Comparison of ENCODE assay signal across 8 cellular contexts in genomic region chr6:118509009-118509617, GRCh38. TPM values are rescaled to one million over a fixed set of nuclear protein-coding genes. Genes with fewer than 3 reads are reported as not detected.
DNase-seq lines count a peak whose midpoint lies in the region; ATAC-seq and TF ChIP-seq lines count a peak whose summit lies in the region.

No MANE protein-coding gene starts in this region.

- no peaks in the 10 kb centered on the region for H3K4me1 ChIP-seq in GM23248 (ENCODE audit: insufficient read depth)
- no peaks in the 10 kb centered on the region for H3K4me1 ChIP-seq in PC-3 (ENCODE audit: insufficient read depth, low read length)
- H3K4me1 ChIP-seq in skeletal muscle tissue (ENCODE audit: control insufficient read depth in 3 of 3, insufficient read depth in 3 of 3, low read length in 3 of 3), result peaks cover 7 to 18% (median 8%) of the 10 kb centered on the region in 3 donors
- no peaks in the 10 kb centered on the region for H3K4me1 ChIP-seq in suprapubic skin

- H3F3A ChIP-seq in GM23248 (ENCODE audit: insufficient read depth), result no peaks in the 10 kb centered on the region; the same call in 1 of the 2 replicates
- no peaks in the 10 kb centered on the region for H3F3A ChIP-seq in PC-3 (ENCODE audit: low read length, unreplicated experiment)

- TF ChIP-seq POLR2A in suprapubic skin (IDR thresholded peaks at IDR 0.05), result no peak

- intact Hi-C loops in PC-3 (cut with micrococcal nuclease), result loop anchor here (1.0 to 2.0 kb wide), 3 partner anchors 42 to 225 kb away; no protein-coding TSS in a partner anchor

- no peak for TF ChIP-seq EP300 in suprapubic skin (IDR thresholded peaks at IDR 0.05)

- H3K27ac ChIP-seq in GM23248, result no peak overlapping the region
- no peak overlapping the region for H3K27ac ChIP-seq in PC-3 (ENCODE audit: low read length)
- peak overlapping the region; percentile 23 for H3K27ac ChIP-seq in skeletal muscle tissue (ENCODE audit: low read depth, low read length)
- no peak overlapping the region for H3K27ac ChIP-seq in suprapubic skin

- H3K9me3 ChIP-seq in GM23248 (ENCODE audit: low read depth), result no peaks in the 10 kb centered on the region
- H3K9me3 ChIP-seq in PC-3 (ENCODE audit: low read length), result no peaks in the 10 kb centered on the region
- H3K9me3 ChIP-seq in skeletal muscle tissue (ENCODE audit: control insufficient read depth in 3 of 3, low read length in 3 of 3), result no peaks in the 10 kb centered on the region
- no peaks in the 10 kb centered on the region for H3K9me3 ChIP-seq in suprapubic skin

- H3K4me3 ChIP-seq in GM23248 (no peak overlapping the region), PC-3 (ENCODE audit: low read length) (no peak overlapping the region), skeletal muscle tissue (ENCODE audit: low read length in 3 of 3) (no peak overlapping the region), suprapubic skin (no peak overlapping the region)

- H3K27me3 ChIP-seq in GM23248 (replicated peaks; ENCODE audit: insufficient read depth) (no peaks in the 10 kb centered on the region), PC-3 (ENCODE audit: low read length) (no peaks in the 10 kb centered on the region), skeletal muscle tissue (ENCODE audit: control insufficient read depth in 3 of 3, insufficient read depth in 3 of 3, low read length in 3 of 3) (no peaks in the 10 kb centered on the region), suprapubic skin (no peaks in the 10 kb centered on the region)

- POLR2A ChIA-PET in PC-3 (lab: Charles Lee; ENCODE audit: unreplicated experiment), result no interaction called here

- in situ Hi-C loops in GM23248 (cut with MboI), result loop anchor here (10.0 kb wide), 1 partner anchor 224 kb away; no protein-coding TSS in a partner anchor

- H3K4me2 ChIP-seq in GM23248 (ENCODE audit: unreplicated experiment) (no peak overlapping the region), PC-3 (ENCODE audit: low read length) (no peak overlapping the region)

- 73 to 74% methylated on average over 3 of the region's 3 CpGs for WGBS in GM23248 (ENCODE audit: low coverage in 1 of 2, low lambda C conversion rate in 2 of 2, missing lambda C conversion rate in 2 of 2), 2 experiments
- WGBS in suprapubic skin, result 67% methylated on average over 3 of the region's 3 CpGs

- BruUV-seq in PC-3 (replicated peaks; lab: Mats Ljungman, UMichigan), result no TSS peak

- H2AFZ ChIP-seq in GM23248 (no peak overlapping the region), PC-3 (ENCODE audit: low read length) (no peak overlapping the region)

- H3K36me3 ChIP-seq in GM23248 (ENCODE audit: low read depth) (0 out of 2 replicates have a peak, but pooled peaks cover 3% of the 10 kb centered on the region), PC-3 (ENCODE audit: low read depth, low read length) (no peaks in the 10 kb centered on the region), skeletal muscle tissue (ENCODE audit: control insufficient read depth in 3 of 3, insufficient read depth in 3 of 3, low read length in 3 of 3) (peaks cover 0 to 6% (median 4%) of the 10 kb centered on the region in 3 donors), suprapubic skin (peaks cover under 1% of the 10 kb centered on the region)

- CTCF ChIA-PET in PC-3 (lab: Charles Lee), result no interaction called here

- peak; percentile 82 for TF ChIP-seq CTCF in PC-3 (conservative IDR thresholded peaks at IDR 0.05; ENCODE audit: low read depth, low read length)
- TF ChIP-seq CTCF in suprapubic skin (IDR thresholded peaks at IDR 0.05), result peak in 1 of 2 donors; percentile 31

- peak; percentile 21 for DNase-seq in AG20443 (ENCODE audit: low spot score)
- peak; percentile 58 for DNase-seq in GM23248
- peak; percentile 54 for DNase-seq in PC-3
- peak; percentile 61 for DNase-seq in fibroblast of peridontal ligament (ENCODE audit: extremely low read depth)
- no peak for DNase-seq in NCI-H187 treated with DMSO at 0.1 percent for 48 hours (lab: John Stamatoyannopoulos, UW)
- no peak for DNase-seq in suprapubic skin (ENCODE audit: low spot score in 2 of 2)

- H3K9ac ChIP-seq in GM23248, result no peak overlapping the region
- H3K9ac ChIP-seq in PC-3 (ENCODE audit: low read length), result no peak overlapping the region
- peak overlapping the region in 1 of 3 donors; percentile 35 for H3K9ac ChIP-seq in skeletal muscle tissue (ENCODE audit: low read depth in 1 of 3, low read length in 3 of 3)

- H4K20me1 ChIP-seq in GM23248 (ENCODE audit: insufficient read depth) (no peaks in the 10 kb centered on the region), PC-3 (ENCODE audit: low read length) (no peaks in the 10 kb centered on the region)

- H3K79me2 ChIP-seq in GM23248 (ENCODE audit: insufficient read depth), result peaks cover 37% of the 10 kb centered on the region
- H3K79me2 ChIP-seq in PC-3 (ENCODE audit: low read length), result no peaks in the 10 kb centered on the region

- H3K9me2 ChIP-seq in GM23248 (ENCODE audit: insufficient read depth) (no peaks in the 10 kb centered on the region), PC-3 (replicated peaks; ENCODE audit: low read length) (no peaks in the 10 kb centered on the region)

- ATAC-seq in PC-3, result no peak
- no peak for ATAC-seq in GM18868 (IDR thresholded peaks at IDR 0.05; ENCODE audit: unreplicated experiment)

RNA-seq across cellular contexts. Expression of gene PLN, which starts 39.0 kb away (rescaled TPM):
- not detected in 2 replicates for total RNA-seq in GM23248 (2014; rRNA removed; shearing (Covaris generic))
- polyA plus RNA-seq in GM23248 (2016; fragmentation: Nextera tagmentation; extraction: Ambion mirVana), result 0.49 TPM in 1 of 2 replicates, not detected in the other
- total RNA-seq in PC-3 (2014; rRNA removed), result not detected in 2 replicates
- 18.3 TPM for total RNA-seq in skeletal muscle tissue
- 10 to 100 TPM in 1 of 4 donors, 1 to 10 TPM in 3; 1.5 to 11.2 (median 5.3) TPM for total RNA-seq in suprapubic skin

Comparison
In these comparisons a context has a peak if more than half of its experiments do, and no peak if none do; other contexts are left out.
1. DNase-seq: peak in AG20443 (single experiment), GM23248 (single experiment), PC-3 (single experiment) and fibroblast of peridontal ligament (single experiment); none in NCI-H187 treated with DMSO at 0.1 percent for 48 hours (single experiment) and suprapubic skin (0 of 2).